ENCODE assay signal across 13 cellular contexts in the genomic region with DNA sequence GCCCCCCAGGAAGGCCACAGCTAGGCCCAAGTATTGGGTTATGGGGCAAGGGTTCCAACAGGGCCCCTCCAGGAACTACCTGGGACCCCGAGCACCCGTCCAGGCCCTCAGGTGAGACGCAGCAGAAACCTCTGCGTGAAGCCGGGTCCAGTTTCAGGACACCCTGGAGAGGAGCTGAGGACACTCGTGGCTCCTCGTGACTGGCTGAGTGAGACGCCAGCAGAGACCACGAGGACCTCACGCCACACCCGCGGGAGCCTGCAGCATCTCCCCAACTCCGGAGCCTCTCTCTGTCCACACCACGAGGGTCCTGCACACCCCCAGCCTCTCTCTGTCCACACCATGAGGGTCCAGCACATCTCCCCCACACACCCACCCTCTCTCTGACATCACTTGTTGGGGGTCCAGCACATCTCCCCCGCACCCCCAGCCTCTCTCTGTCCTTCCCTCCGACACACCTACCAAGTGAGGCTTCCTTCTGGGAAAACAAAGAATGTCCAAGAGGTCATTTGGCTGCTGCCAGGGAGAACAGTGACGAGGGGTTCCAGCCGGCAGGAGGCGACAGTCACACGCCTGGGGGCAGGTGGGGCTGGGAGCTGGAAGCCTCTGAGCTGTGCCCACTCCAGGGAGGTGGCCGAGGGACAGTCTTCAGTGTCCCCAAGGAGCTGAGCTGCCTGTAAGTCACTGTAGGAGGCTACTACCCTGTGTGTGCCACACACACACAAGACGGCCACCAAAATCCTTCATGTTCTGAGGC. TPM values are rescaled to one million over a fixed set of nuclear protein-coding genes. Genes with fewer than 3 reads are reported as not detected.
DNase-seq lines count a peak whose midpoint lies in the region; ATAC-seq and TF ChIP-seq lines count a peak whose summit lies in the region.
"Had no signal": no experiment of that assay in that cellular context is flagged by ENCODE, and none has a peak within 500 bp of the region (broad histone marks: within the 10 kb centered on the region; RNA-seq: fewer than 3 reads in every experiment).

No MANE protein-coding gene starts in this region.

- CTCF ChIA-PET in IMR-90 (lab: Yijun Ruan, JAX): no interaction called here

- BruUV-seq in IMR-90 (replicated peaks; lab: Mats Ljungman, UMichigan): no TSS peak

- H2BK15ac ChIP-seq in IMR-90 (ENCODE audit: low read depth, low read length): no peak overlapping the region

- H3K79me1 ChIP-seq in IMR-90 (ENCODE audit: low read depth in 1 of 2, low read length in 2 of 2): no peaks in the 10 kb centered on the region

- H2AFZ ChIP-seq in IMR-90 (replicated peaks; ENCODE audit: low read length, poor library complexity): peak overlapping the region; percentile 21
- H2AFZ ChIP-seq: GM23338 had no signal

- H3K27me3 ChIP-seq in IMR-90 (ENCODE audit: control insufficient read depth, insufficient read depth, low read length) (no peaks in the 10 kb centered on the region), spleen (replicated peaks in 1 of 7) (peaks cover 0 to 56% (median 0%) of the 10 kb centered on the region in 7 donors)

- H4K8ac ChIP-seq in IMR-90 (ENCODE audit: low read depth in 2 of 2, low read length in 2 of 2): no peak overlapping the region

- H3K23ac ChIP-seq in IMR-90 (ENCODE audit: low read depth, low read length): no peak overlapping the region

- TF ChIP-seq POLR2A in IMR-90 (IDR thresholded peaks at IDR 0.05; ENCODE audit: low read depth, low read length) (no peak), spleen (IDR thresholded peaks at IDR 0.05) (no peak)

- TF ChIP-seq RAD21 in IMR-90 (IDR thresholded peaks at IDR 0.05; ENCODE audit: low read length): no peak

- H4K91ac ChIP-seq in IMR-90 (ENCODE audit: insufficient read depth, low read depth, low read length): no peak overlapping the region

- H3K4me1 ChIP-seq in IMR-90 (ENCODE audit: control insufficient read depth, insufficient read depth, low read length) (no peaks in the 10 kb centered on the region), spleen (no peaks in the 10 kb centered on the region)

- no peak overlapping the region for H3K18ac ChIP-seq in IMR-90 (ENCODE audit: low read depth, low read length)

- in situ Hi-C loops in IMR-90 (cut with MboI; ENCODE audit: low sequenced_read_pairs): no loop called here

- no peak overlapping the region for H4K5ac ChIP-seq in IMR-90 (ENCODE audit: low read depth, low read length)

- dilution Hi-C loops in IMR-90 (cut with HindIII; ENCODE audit: low sequenced_read_pairs, unreplicated experiment): no loop called here

- no peak overlapping the region for H2BK20ac ChIP-seq in IMR-90 (ENCODE audit: low read depth, low read length)

- 71% methylated on average over 12 of the region's 22 CpGs; no CpG with 5 or more reads in 1 of the 2 experiments for WGBS in IMR-90 (ENCODE audit: extremely low coverage in 2 of 2, insufficient read length in 1 of 2), 2 experiments
- WGBS in spleen, 5 donors: 77 to 87% (median 81%) methylated on average over 13 to 22 of the region's 22 CpGs

- DNase-seq in IMR-90: no peak
- peak; percentile 29 for DNase-seq in left lobe of liver (ENCODE audit: low spot score)
- DNase-seq in spleen: peak; percentile 51
- no peak for DNase-seq in D341Med (ENCODE audit: low spot score)
- no peak for DNase-seq in activated CD8-positive, alpha-beta memory T cell treated with anti-CD3 and anti-CD28 coated beads for 24 hours
- DNase-seq: NCI-H1048, NCI-H146, NCI-H2081, NCI-H510A, SHP77 had no signal

- H2AK5ac ChIP-seq in IMR-90 (ENCODE audit: low read depth, low read length): no peak overlapping the region

- no peak overlapping the region for H3K4me2 ChIP-seq in IMR-90 (ENCODE audit: low read depth, low read length)
- H3K4me2 ChIP-seq: GM23338 had no signal

- H3K27ac ChIP-seq in C4-2B (no peak overlapping the region), IMR-90 (ENCODE audit: insufficient read depth, low read length) (no peak overlapping the region), spleen (no peak overlapping the region)

- no peak overlapping the region for H3K9ac ChIP-seq in IMR-90 (ENCODE audit: low read depth, low read length)

- no peaks in the 10 kb centered on the region for H4K20me1 ChIP-seq in IMR-90 (ENCODE audit: insufficient read depth, low read length)

- H3K14ac ChIP-seq in IMR-90 (replicated peaks; ENCODE audit: low read depth, low read length): no peak overlapping the region

- TF ChIP-seq CTCF in C4-2B (conservative IDR thresholded peaks at IDR 0.05) (peak; percentile 32; the same call in 1 of the 2 replicates), IMR-90 (conservative IDR thresholded peaks at IDR 0.05; ENCODE audit: low read depth, low read length) (no peak), spleen (IDR thresholded peaks at IDR 0.05 in 8 of 11, conservative IDR thresholded peaks at IDR 0.05 in 3 of 11) (no peak)

- H2BK5ac ChIP-seq in IMR-90 (ENCODE audit: low read depth, low read length, poor library complexity, severe bottlenecking): no peak overlapping the region

- peaks cover 21% of the 10 kb centered on the region for H3K9me3 ChIP-seq in IMR-90 (ENCODE audit: control insufficient read depth, insufficient read depth, low read length)
- H3K9me3 ChIP-seq in spleen: no peaks in the 10 kb centered on the region

- no peak overlapping the region for H3K56ac ChIP-seq in IMR-90 (ENCODE audit: extremely low read depth, insufficient read depth, low read length)

- POLR2A ChIA-PET in IMR-90 (lab: Charles Lee; ENCODE audit: unreplicated experiment): no interaction called here

- no peaks in the 10 kb centered on the region for H3K9me1 ChIP-seq in IMR-90 (ENCODE audit: insufficient read depth, low read length)

- H3K4me3 ChIP-seq in IMR-90 (ENCODE audit: insufficient read depth, low read depth, low read length) (no peak overlapping the region), spleen (no peak overlapping the region)
- H3K4me3 ChIP-seq: GM23338 had no signal

- H3K36me3 ChIP-seq in IMR-90 (ENCODE audit: control insufficient read depth, insufficient read depth, low read length): no peaks in the 10 kb centered on the region
- no peaks in the 10 kb centered on the region for H3K36me3 ChIP-seq in spleen

- no peak overlapping the region for H2AK9ac ChIP-seq in IMR-90 (replicated peaks; ENCODE audit: low read depth, low read length, poor library complexity)

- H2BK120ac ChIP-seq in IMR-90 (ENCODE audit: low read depth, low read length): no peak overlapping the region

- intact Hi-C loops in IMR-90 (cut with micrococcal nuclease) (no loop called here), spleen (cut with DNase I; ENCODE audit: low total_unique reads) (no loop called here)

- ATAC-seq in IMR-90 (ENCODE audit: low read depth) (no peak), left lobe of liver (no peak), GM18909 (IDR thresholded peaks at IDR 0.05; ENCODE audit: poor library complexity, unreplicated experiment) (no peak)
- ATAC-seq: GM23338 had no signal

- H3K4ac ChIP-seq in IMR-90 (ENCODE audit: low read depth, low read length): no peak overlapping the region

TF ChIP-seq in IMR-90, 13 proteins besides CTCF, POLR2A, EP300 and RAD21:
- no peak for TF ChIP-seq BHLHE40 (IDR thresholded peaks at IDR 0.05; ENCODE audit: low read depth, low read length)
- TF ChIP-seq CEBPB (IDR thresholded peaks at IDR 0.05; ENCODE audit: low read depth, low read length): no peak
- TF ChIP-seq NFE2L2 (IDR thresholded peaks at IDR 0.05; ENCODE audit: low read depth, low read length): no peak
- TF ChIP-seq RFX5 (IDR thresholded peaks at IDR 0.05; ENCODE audit: low read depth, low read length): no peak
- no peak for TF ChIP-seq MAFK (IDR thresholded peaks at IDR 0.05; ENCODE audit: low read depth, low read length)
- no peak for TF ChIP-seq MAZ (IDR thresholded peaks at IDR 0.05; ENCODE audit: borderline replicate concordance, low read depth, low read length)
- no peak for TF ChIP-seq RCOR1 (IDR thresholded peaks at IDR 0.05; ENCODE audit: insufficient replicate concordance, low read length)
- TF ChIP-seq, protein P1, sequence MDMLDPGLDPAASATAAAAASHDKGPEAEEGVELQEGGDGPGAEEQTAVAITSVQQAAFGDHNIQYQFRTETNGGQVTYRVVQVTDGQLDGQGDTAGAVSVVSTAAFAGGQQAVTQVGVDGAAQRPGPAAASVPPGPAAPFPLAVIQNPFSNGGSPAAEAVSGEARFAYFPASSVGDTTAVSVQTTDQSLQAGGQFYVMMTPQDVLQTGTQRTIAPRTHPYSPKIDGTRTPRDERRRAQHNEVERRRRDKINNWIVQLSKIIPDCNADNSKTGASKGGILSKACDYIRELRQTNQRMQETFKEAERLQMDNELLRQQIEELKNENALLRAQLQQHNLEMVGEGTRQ (IDR thresholded peaks at IDR 0.05; ENCODE audit: low read depth, low read length): no peak
- TF ChIP-seq, protein P2, sequence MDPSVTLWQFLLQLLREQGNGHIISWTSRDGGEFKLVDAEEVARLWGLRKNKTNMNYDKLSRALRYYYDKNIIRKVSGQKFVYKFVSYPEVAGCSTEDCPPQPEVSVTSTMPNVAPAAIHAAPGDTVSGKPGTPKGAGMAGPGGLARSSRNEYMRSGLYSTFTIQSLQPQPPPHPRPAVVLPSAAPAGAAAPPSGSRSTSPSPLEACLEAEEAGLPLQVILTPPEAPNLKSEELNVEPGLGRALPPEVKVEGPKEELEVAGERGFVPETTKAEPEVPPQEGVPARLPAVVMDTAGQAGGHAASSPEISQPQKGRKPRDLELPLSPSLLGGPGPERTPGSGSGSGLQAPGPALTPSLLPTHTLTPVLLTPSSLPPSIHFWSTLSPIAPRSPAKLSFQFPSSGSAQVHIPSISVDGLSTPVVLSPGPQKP (IDR thresholded peaks at IDR 0.05; ENCODE audit: borderline replicate concordance, low read depth, low read length): no peak
- TF ChIP-seq FOS (IDR thresholded peaks at IDR 0.05; ENCODE audit: low read depth, low read length): no peak
- no peak for TF ChIP-seq SMC3 (IDR thresholded peaks at IDR 0.05; ENCODE audit: low read depth, low read length)
- TF ChIP-seq CHD1 (IDR thresholded peaks at IDR 0.05; ENCODE audit: low read depth, low read length): no peak
TF ChIP-seq in IMR-90: peak in this region for 0.

RNA-seq across cellular contexts. Expression of a gene that starts 46.1 kb away (rescaled TPM):
- 21.1 and 23.8 TPM in 2 replicates for total RNA-seq in IMR-90 (2012; rRNA removed)
- 22.8 and 23.3 TPM in 2 replicates for polyA plus RNA-seq in IMR-90 (2012; rRNA removed)
- 16.2 and 18.1 TPM in 2 replicates for polyA plus RNA-seq in IMR-90 (2012; cell fraction: cytosol; rRNA removed)
- polyA plus RNA-seq in IMR-90 (2012; cell fraction: nucleus; rRNA removed; ENCODE audit: low replicate concordance): 34.7 and 54.8 TPM in 2 replicates
- total RNA-seq in left lobe of liver: 15.4 TPM
- total RNA-seq in spleen: 10 to 100 TPM; 28.0 to 41.2 (median 35.3) TPM
- polyA plus RNA-seq in spleen: 10 to 100 TPM; 15.6 to 21.0 (median 17.3) TPM

Comparison
In these comparisons a context has a peak if more than half of its experiments do, and no peak if none do; other contexts are left out.
1. DNase-seq: peak in left lobe of liver (single experiment) and spleen (single experiment); none in IMR-90 (single experiment), D341Med (single experiment) and activated CD8-positive, alpha-beta memory T cell treated with anti-CD3 and anti-CD28 coated beads for 24 hours (single experiment).